Comparison of ENCODE assay signal across 31 cellular contexts in the genomic region with DNA sequence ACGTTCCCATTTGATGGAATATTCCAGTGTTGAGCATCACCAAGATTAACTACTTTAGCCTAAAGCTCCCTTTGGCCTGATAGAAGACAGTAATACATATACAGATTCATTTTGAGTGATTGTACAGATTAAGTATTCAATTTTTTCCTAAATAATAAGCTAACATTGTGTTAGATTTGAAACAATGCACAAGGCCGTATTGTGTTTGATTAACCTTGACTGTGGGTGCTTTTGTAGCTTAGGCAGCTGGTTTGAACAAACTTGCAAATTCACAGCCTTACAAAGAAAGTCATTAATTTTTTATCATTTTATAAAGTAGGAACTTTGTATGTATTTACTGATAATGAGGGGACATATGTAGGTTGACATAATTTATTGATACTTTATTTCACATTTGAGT. TPM values are rescaled to one million over a fixed set of nuclear protein-coding genes. Genes with fewer than 3 reads are reported as not detected.
DNase-seq lines count a peak whose midpoint lies in the region; ATAC-seq and TF ChIP-seq lines count a peak whose summit lies in the region.
"Had no signal": no experiment of that assay in that cellular context is flagged by ENCODE, and none has a peak within 500 bp of the region (broad histone marks: within the 10 kb centered on the region; RNA-seq: fewer than 3 reads in every experiment).

No MANE protein-coding gene starts in this region.

- H3K4me3 ChIP-seq in GM23338 = no peak overlapping the region
- H3K4me3 ChIP-seq in testis = no peak overlapping the region
- H3K4me3 ChIP-seq: A549; BLaER1; BLaER1 treated with 17β-estradiol and CSF1 and Interleukin-3, amounts not matched to agents 10 nM and 100 nM had no signal

- H3K36me3 ChIP-seq in GM23338 (ENCODE audit: insufficient read depth) = no peaks in the 10 kb centered on the region
- no peaks in the 10 kb centered on the region for H3K36me3 ChIP-seq in testis (ENCODE audit: low read depth, missing control alignments)
- H3K36me3 ChIP-seq: BE2C, BLaER1 had no signal

- no peak for TF ChIP-seq CTCF in GM23338 (conservative IDR thresholded peaks at IDR 0.05; ENCODE audit: low read depth in 2 of 2)
- no peak for TF ChIP-seq CTCF in testis (IDR thresholded peaks at IDR 0.05)

- no peak for ATAC-seq in GM23338
- no peak for ATAC-seq in activated CD8-positive, alpha-beta T cell treated with anti-CD3 and anti-CD28 coated beads, Interleukin-2, amount 10 ng/mL, durations not matched to agents 7 days and 5 days
- ATAC-seq: A549; CD8-positive, alpha-beta T cell had no signal

- intact Hi-C loops in testis (cut with DNase I; ENCODE audit: low total_unique reads) = no loop called here

- CTCF ChIA-PET in activated CD8-positive, alpha-beta T cell treated with anti-CD3 and anti-CD28 coated beads, Interleukin-2, amount 10 ng/mL, durations not matched to agents 7 days and 5 days (lab: Charles Lee) = interaction anchor here (0.8 to 2.4 kb wide), 7 partner anchors 8 to 455 kb away, joined by 3 to 8 read pairs (median 5); no protein-coding TSS in a partner anchor

- H3K27ac Mint-ChIP-seq in GM23338 = no peak overlapping the region
- no peak overlapping the region for H3K27ac Mint-ChIP-seq in activated CD8-positive, alpha-beta T cell treated with anti-CD3 and anti-CD28 coated beads, Interleukin-2, amount 10 ng/mL, durations not matched to agents 7 days and 5 days
- H3K27ac Mint-ChIP-seq: B cell; CD14-positive monocyte; CD4-positive, alpha-beta memory T cell; CD4-positive, alpha-beta T cell; CD4-positive, CD25-positive, alpha-beta regulatory T cell; CD8-positive, alpha-beta memory T cell; CD8-positive, alpha-beta T cell had no signal

- peak overlapping the region; percentile 9; the same call in 1 of the 2 replicates for H2AFZ ChIP-seq in GM23338

- H3K4me3 Mint-ChIP-seq in GM23338 = no peak overlapping the region
- H3K4me3 Mint-ChIP-seq in activated CD8-positive, alpha-beta T cell treated with anti-CD3 and anti-CD28 coated beads, Interleukin-2, amount 10 ng/mL, durations not matched to agents 7 days and 5 days = no peak overlapping the region
- H3K4me3 Mint-ChIP-seq: B cell; CD14-positive monocyte; CD4-positive, alpha-beta memory T cell; CD4-positive, alpha-beta T cell; CD4-positive, CD25-positive, alpha-beta regulatory T cell; CD8-positive, alpha-beta memory T cell; CD8-positive, alpha-beta T cell had no signal

- H3K9me2 ChIP-seq in GM23338 (ENCODE audit: insufficient read depth) = no peaks in the 10 kb centered on the region; the same call in 1 of the 2 replicates

- H3K27me3 ChIP-seq in GM23338 (ENCODE audit: insufficient read depth) = no peaks in the 10 kb centered on the region
- no peaks in the 10 kb centered on the region for H3K27me3 ChIP-seq in testis
- H3K27me3 ChIP-seq: BE2C; BLaER1; BLaER1 treated with 17β-estradiol and CSF1 and Interleukin-3, amounts not matched to agents 10 nM and 100 nM had no signal

- H3K4me1 Mint-ChIP-seq in GM23338 = peaks cover 4% of the 10 kb centered on the region; the same call in 2 of the 3 replicates
- H3K4me1 Mint-ChIP-seq in activated CD8-positive, alpha-beta T cell treated with anti-CD3 and anti-CD28 coated beads, Interleukin-2, amount 10 ng/mL, durations not matched to agents 7 days and 5 days (ENCODE audit: low read depth) = no peaks in the 10 kb centered on the region
- H3K4me1 Mint-ChIP-seq: CD14-positive monocyte; CD8-positive, alpha-beta memory T cell had no signal

- 47 to 62% methylated on average over 2 of the region's 2 CpGs for WGBS in testis, 2 donors

- H3F3A ChIP-seq in GM23338 (replicated peaks; ENCODE audit: low read depth) = no peaks in the 10 kb centered on the region

- no peak overlapping the region for H3K4me2 ChIP-seq in GM23338
- H3K4me2 ChIP-seq: A549; BLaER1; BLaER1 treated with 17β-estradiol and CSF1 and Interleukin-3, amounts not matched to agents 10 nM and 100 nM had no signal

- H3K9me3 Mint-ChIP-seq in GM23338 = no peaks in the 10 kb centered on the region
- no peaks in the 10 kb centered on the region for H3K9me3 Mint-ChIP-seq in activated CD8-positive, alpha-beta T cell treated with anti-CD3 and anti-CD28 coated beads, Interleukin-2, amount 10 ng/mL, durations not matched to agents 7 days and 5 days (ENCODE audit: insufficient read depth)
- H3K9me3 Mint-ChIP-seq: CD4-positive, alpha-beta memory T cell; CD4-positive, alpha-beta T cell; CD8-positive, alpha-beta memory T cell; CD8-positive, alpha-beta T cell had no signal

- H3K4me1 ChIP-seq in GM23338 (ENCODE audit: insufficient read depth) (peaks cover 5% of the 10 kb centered on the region; the same call in 1 of the 2 replicates), testis (peaks cover 9% of the 10 kb centered on the region)
- H3K4me1 ChIP-seq: A549, BE2C, Caco-2 had no signal

- H3K79me2 ChIP-seq in GM23338 (replicated peaks; ENCODE audit: insufficient read depth) = no peaks in the 10 kb centered on the region

- POLR2A ChIA-PET in activated CD8-positive, alpha-beta T cell treated with anti-CD3 and anti-CD28 coated beads, Interleukin-2, amount 10 ng/mL, durations not matched to agents 7 days and 5 days (lab: Charles Lee) = no interaction called here

- no peak overlapping the region for H3K27ac ChIP-seq in GM23338 (ENCODE audit: low read depth)
- H3K27ac ChIP-seq in testis = peak overlapping the region; percentile 21 to 59
- H3K27ac ChIP-seq: 22Rv1; A549; BLaER1; BLaER1 treated with 17β-estradiol and CSF1 and Interleukin-3, amounts not matched to agents 10 nM and 100 nM; C4-2B had no signal

- no peaks in the 10 kb centered on the region for H3K27me3 Mint-ChIP-seq in GM23338 (ENCODE audit: insufficient read depth, low read depth, poor library complexity)
- no peaks in the 10 kb centered on the region for H3K27me3 Mint-ChIP-seq in activated CD8-positive, alpha-beta T cell treated with anti-CD3 and anti-CD28 coated beads, Interleukin-2, amount 10 ng/mL, durations not matched to agents 7 days and 5 days (ENCODE audit: low read depth)
- H3K27me3 Mint-ChIP-seq: B cell; CD4-positive, alpha-beta memory T cell; CD4-positive, alpha-beta T cell; CD4-positive, CD25-positive, alpha-beta regulatory T cell; CD8-positive, alpha-beta memory T cell had no signal

- no peaks in the 10 kb centered on the region for H3K36me3 Mint-ChIP-seq in GM23338 (ENCODE audit: low read depth)
- peaks cover 7% of the 10 kb centered on the region for H3K36me3 Mint-ChIP-seq in activated CD8-positive, alpha-beta T cell treated with anti-CD3 and anti-CD28 coated beads, Interleukin-2, amount 10 ng/mL, durations not matched to agents 7 days and 5 days (ENCODE audit: low read depth)

- H3K9me3 ChIP-seq in testis = no peaks in the 10 kb centered on the region
- H3K9me3 ChIP-seq: A549; BE2C; BLaER1; BLaER1 treated with 17β-estradiol and CSF1 and Interleukin-3, amounts not matched to agents 10 nM and 100 nM; Caco-2 had no signal

- no peak for TF ChIP-seq POLR2A in testis (IDR thresholded peaks at IDR 0.05)

- DNase-seq in GM23338 (ENCODE audit: low spot score) (no peak), testis (peak; percentile 22), HPDE6-E6E7 (ENCODE audit: extremely low spot score) (no peak)
- no peak for DNase-seq in activated CD8-positive, alpha-beta T cell treated with anti-CD3 and anti-CD28 coated beads, Interleukin-2, amount 10 ng/mL, durations not matched to agents 7 days and 5 days
- DNase-seq: 8988T; ACHN; AML-193; BE2C; C1 segment of cervical spinal cord; Caco-2; Calu3; CD4-positive, alpha-beta memory T cell; CD4-positive, alpha-beta T cell; CD4-positive, CD25-positive, alpha-beta regulatory T cell; CD8-positive, alpha-beta memory T cell; CD8-positive, alpha-beta T cell; COR-L47; DMS 273 treated with DMSO at 0.1 percent for 48 hours; DMS153; DMS53; DMS79; DMS79 treated with DMSO at 0.1 percent for 48 hours; DND-41; EL had no signal

- no peaks in the 10 kb centered on the region for H4K20me1 ChIP-seq in GM23338 (replicated peaks; ENCODE audit: insufficient read depth)
- H4K20me1 ChIP-seq: BLaER1; BLaER1 treated with 17β-estradiol and CSF1 and Interleukin-3, amounts not matched to agents 10 nM and 100 nM had no signal

TF ChIP-seq in GM23338, 12 proteins besides CTCF, POLR2A, EP300 and RAD21 (continues in another document):
- TF ChIP-seq, protein P1, sequence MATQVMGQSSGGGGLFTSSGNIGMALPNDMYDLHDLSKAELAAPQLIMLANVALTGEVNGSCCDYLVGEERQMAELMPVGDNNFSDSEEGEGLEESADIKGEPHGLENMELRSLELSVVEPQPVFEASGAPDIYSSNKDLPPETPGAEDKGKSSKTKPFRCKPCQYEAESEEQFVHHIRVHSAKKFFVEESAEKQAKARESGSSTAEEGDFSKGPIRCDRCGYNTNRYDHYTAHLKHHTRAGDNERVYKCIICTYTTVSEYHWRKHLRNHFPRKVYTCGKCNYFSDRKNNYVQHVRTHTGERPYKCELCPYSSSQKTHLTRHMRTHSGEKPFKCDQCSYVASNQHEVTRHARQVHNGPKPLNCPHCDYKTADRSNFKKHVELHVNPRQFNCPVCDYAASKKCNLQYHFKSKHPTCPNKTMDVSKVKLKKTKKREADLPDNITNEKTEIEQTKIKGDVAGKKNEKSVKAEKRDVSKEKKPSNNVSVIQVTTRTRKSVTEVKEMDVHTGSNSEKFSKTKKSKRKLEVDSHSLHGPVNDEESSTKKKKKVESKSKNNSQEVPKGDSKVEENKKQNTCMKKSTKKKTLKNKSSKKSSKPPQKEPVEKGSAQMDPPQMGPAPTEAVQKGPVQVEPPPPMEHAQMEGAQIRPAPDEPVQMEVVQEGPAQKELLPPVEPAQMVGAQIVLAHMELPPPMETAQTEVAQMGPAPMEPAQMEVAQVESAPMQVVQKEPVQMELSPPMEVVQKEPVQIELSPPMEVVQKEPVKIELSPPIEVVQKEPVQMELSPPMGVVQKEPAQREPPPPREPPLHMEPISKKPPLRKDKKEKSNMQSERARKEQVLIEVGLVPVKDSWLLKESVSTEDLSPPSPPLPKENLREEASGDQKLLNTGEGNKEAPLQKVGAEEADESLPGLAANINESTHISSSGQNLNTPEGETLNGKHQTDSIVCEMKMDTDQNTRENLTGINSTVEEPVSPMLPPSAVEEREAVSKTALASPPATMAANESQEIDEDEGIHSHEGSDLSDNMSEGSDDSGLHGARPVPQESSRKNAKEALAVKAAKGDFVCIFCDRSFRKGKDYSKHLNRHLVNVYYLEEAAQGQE (IDR thresholded peaks at IDR 0.05; ENCODE audit: unreplicated experiment) = no peak
- TF ChIP-seq ZNF114 (CRISPR knock-in tag; IDR thresholded peaks at IDR 0.05) = no peak
- no peak for TF ChIP-seq CREB1 (CRISPR knock-in tag; IDR thresholded peaks at IDR 0.05; ENCODE audit: low read depth)
- no peak for TF ChIP-seq STAT1 (IDR thresholded peaks at IDR 0.05; ENCODE audit: unreplicated experiment)

RNA-seq across cellular contexts. Expression of a gene that starts 29.6 kb away (rescaled TPM):
- 4.9 and 5.2 TPM in 2 replicates for total RNA-seq in GM23338 (2014; rRNA removed; shearing (Covaris generic))
- polyA plus RNA-seq in GM23338 (2016; fragmentation: Nextera tagmentation; extraction: Ambion mirVana) (5.3 and 5.6 TPM in 2 replicates), testis (ENCODE audit: insufficient read depth, low read depth, low replicate concordance) (40.6 TPM)
- 10 to 100 TPM; 65.8 to 67.1 TPM for total RNA-seq in testis
- 10 to 100 TPM; 52.4 to 54.1 TPM for total RNA-seq in activated CD8-positive, alpha-beta T cell treated with anti-CD3 and anti-CD28 coated beads, Interleukin-2, amount 10 ng/mL, durations not matched to agents 7 days and 5 days
